15 cellular contexts compared by ENCODE assay signal in the genomic region with DNA sequence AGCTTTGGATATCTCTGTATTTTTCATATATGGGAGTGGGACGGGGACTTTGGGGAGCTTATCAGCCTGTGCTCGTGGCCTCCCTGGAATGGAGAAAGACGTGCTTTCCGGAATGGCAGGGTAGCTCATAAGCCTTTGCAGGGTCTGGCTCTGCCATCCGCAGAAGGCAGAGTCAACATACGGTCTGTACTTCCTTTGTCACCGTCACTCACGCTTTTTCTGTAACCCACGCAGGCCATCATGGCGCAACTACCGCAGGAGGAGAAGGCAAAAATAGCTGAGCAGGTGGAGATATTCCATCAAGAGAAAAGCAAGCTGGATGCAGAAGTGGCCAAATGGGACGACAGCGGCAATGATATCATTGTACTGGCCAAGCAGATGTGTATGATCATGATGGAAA.
DNase-seq lines count a peak whose midpoint lies in the region; ATAC-seq and TF ChIP-seq lines count a peak whose summit lies in the region.
"Had no signal": no experiment of that assay in that cellular context is flagged by ENCODE, and none has a peak within 500 bp of the region (broad histone marks: within the 10 kb centered on the region; RNA-seq: fewer than 3 reads in every experiment).

No MANE protein-coding gene starts in this region.

- H3K4me2 ChIP-seq in BLaER1 treated with 17β-estradiol and CSF1 and Interleukin-3, amounts not matched to agents 10 nM and 100 nM, result peak overlapping the region in 7 of 11 experiments; percentile 6 to 59 (median 41); a peak in 11 of 22 replicates
- H3K4me2 ChIP-seq: GM23338 had no signal

- no peaks in the 10 kb centered on the region for H4K20me1 ChIP-seq in BLaER1 treated with 17β-estradiol and CSF1 and Interleukin-3, amounts not matched to agents 10 nM and 100 nM

- ATAC-seq in HG03095 (IDR thresholded peaks at IDR 0.05; ENCODE audit: unreplicated experiment), result no peak
- no peak for ATAC-seq in GM21576 (IDR thresholded peaks at IDR 0.05; ENCODE audit: unreplicated experiment)
- ATAC-seq in left colon, result no peak
- ATAC-seq: GM23338 had no signal

- H3K27ac ChIP-seq in BLaER1 treated with 17β-estradiol and CSF1 and Interleukin-3, amounts not matched to agents 10 nM and 100 nM, result peak overlapping the region in 2 of 11 experiments; percentile 8 to 16; a peak in 1 of 22 replicates
- H3K27ac ChIP-seq in dorsolateral prefrontal cortex, result peak overlapping the region in 21 of 59 donors; percentile 8 to 69 (median 43)

- no peaks in the 10 kb centered on the region for H3K36me3 ChIP-seq in BLaER1 treated with 17β-estradiol and CSF1 and Interleukin-3, amounts not matched to agents 10 nM and 100 nM

- H3K4me1 ChIP-seq in BLaER1 treated with 17β-estradiol and CSF1 and Interleukin-3, amounts not matched to agents 10 nM and 100 nM, result peaks cover 13 to 39% (median 32%) of the 10 kb centered on the region in 10 experiments; a peak in 19 of 20 replicates

- TF ChIP-seq CTCF in dorsolateral prefrontal cortex (IDR thresholded peaks at IDR 0.05 in 54 of 56, conservative IDR thresholded peaks at IDR 0.05 in 2 of 56; ENCODE audit: low read depth in 1 of 56, partially characterized antibody in 56 of 56), result no peak

- H3K4me3 ChIP-seq in BLaER1 treated with 17β-estradiol and CSF1 and Interleukin-3, amounts not matched to agents 10 nM and 100 nM, result no peak overlapping the region
- peak overlapping the region in 38 of 59 donors; percentile 1 to 49 (median 28) for H3K4me3 ChIP-seq in dorsolateral prefrontal cortex
- H3K4me3 ChIP-seq: GM23338 had no signal

- no peak overlapping the region for H3K9ac ChIP-seq in BLaER1 treated with 17β-estradiol and CSF1 and Interleukin-3, amounts not matched to agents 10 nM and 100 nM

- DNase-seq in Ammon's horn (ENCODE audit: low spot score) (peak; percentile 23), dorsolateral prefrontal cortex (peak in 7 of 10 donors; percentile 19 to 52 (median 39)), superior temporal gyrus (ENCODE audit: extremely low spot score) (peak; percentile 40), left colon (no peak)
- DNase-seq: ACHN; CD4-positive, alpha-beta memory T cell; DMS153; DMS79; GDM1; HCEC 1CT; IMR-90 had no signal

- H3K27me3 ChIP-seq in BLaER1 treated with 17β-estradiol and CSF1 and Interleukin-3, amounts not matched to agents 10 nM and 100 nM, result no peaks in the 10 kb centered on the region
- H3K27me3 ChIP-seq in dorsolateral prefrontal cortex, result no peaks in the 10 kb centered on the region

- no peaks in the 10 kb centered on the region for H3K9me3 ChIP-seq in BLaER1 treated with 17β-estradiol and CSF1 and Interleukin-3, amounts not matched to agents 10 nM and 100 nM (replicated peaks in 1 of 11)

- intact Hi-C loops in dorsolateral prefrontal cortex (cut with DNase I) (no loop called here), left colon (cut with DNase I, micrococcal nuclease) (no loop called here)

Comparison
In these comparisons a context has a peak if more than half of its experiments do, and no peak if none do; other contexts are left out.
1. DNase-seq: peak in Ammon's horn (single experiment), dorsolateral prefrontal cortex (7 of 10) and superior temporal gyrus (single experiment); none in left colon (0 of 2).
2. H3K4me3 ChIP-seq: peak in dorsolateral prefrontal cortex (38 of 59); none in BLaER1 treated with 17β-estradiol and CSF1 and Interleukin-3, amounts not matched to agents 10 nM and 100 nM (0 of 10).